23 cellular contexts compared by ENCODE assay signal in genomic region chr6:54058236-54058635, GRCh38. TPM values are rescaled to one million over a fixed set of nuclear protein-coding genes. Genes with fewer than 3 reads are reported as not detected.
DNase-seq lines count a peak whose midpoint lies in the region; ATAC-seq, FAIRE-seq and TF ChIP-seq lines count a peak whose summit lies in the region.
"Had no signal": no experiment of that assay in that cellular context is flagged by ENCODE, and none has a peak within 500 bp of the region (broad histone marks: within the 10 kb centered on the region; RNA-seq: fewer than 3 reads in every experiment).

No MANE protein-coding gene starts in this region.

- no peak overlapping the region for H2BK15ac ChIP-seq in mesenchymal stem cell (ENCODE audit: low read depth, poor library complexity, severe bottlenecking)

- H2AFZ ChIP-seq in mesenchymal stem cell (ENCODE audit: low read depth, low read length): no peak overlapping the region
- H2AFZ ChIP-seq: GM23248 had no signal

- no peak overlapping the region for H3K4me3 Mint-ChIP-seq in activated CD8-positive, alpha-beta memory T cell treated with anti-CD3 and anti-CD28 coated beads, Interleukin-2, amount 10 ng/mL, durations not matched to agents 7 days and 5 days

- no peak overlapping the region for H3K4me2 ChIP-seq in mesenchymal stem cell (ENCODE audit: low read length, poor library complexity, severe bottlenecking)

- no peak overlapping the region for H2BK12ac ChIP-seq in mesenchymal stem cell (ENCODE audit: low read length in 2 of 2)

- intact Hi-C loops in Right ventricle myocardium inferior (cut with DNase I) (no loop called here), cardiac septum (cut with DNase I) (no loop called here), heart left ventricle (cut with DNase I) (loop anchor here in 1 of 10 donors (5.0 kb wide), 1 partner anchor 41 kb away; no protein-coding TSS in a partner anchor)

- no peak for FAIRE-seq in small intestine (lab: Jason Lieb, UNC)
- FAIRE-seq: GM12878, GM19239, K562 had no signal

- H3K27me3 Mint-ChIP-seq in activated CD8-positive, alpha-beta memory T cell treated with anti-CD3 and anti-CD28 coated beads, Interleukin-2, amount 10 ng/mL, durations not matched to agents 7 days and 5 days: no peaks in the 10 kb centered on the region

- H3K36me3 ChIP-seq in heart left ventricle: no peaks in the 10 kb centered on the region
- H3K36me3 ChIP-seq in mesenchymal stem cell (ENCODE audit: control insufficient read depth in 1 of 2, insufficient read depth in 2 of 2, low read depth in 1 of 2, low read length in 2 of 2): no peaks in the 10 kb centered on the region
- H3K36me3 ChIP-seq in small intestine (ENCODE audit: control insufficient read depth in 2 of 2, insufficient read depth in 2 of 2, low read length in 2 of 2): no peaks in the 10 kb centered on the region

- no peaks in the 10 kb centered on the region for H3K79me1 ChIP-seq in mesenchymal stem cell (replicated peaks; ENCODE audit: low read length, poor library complexity, severe bottlenecking)

- no peak overlapping the region for H2BK5ac ChIP-seq in mesenchymal stem cell (ENCODE audit: low read depth, low read length, poor library complexity, severe bottlenecking)

- H3K27ac Mint-ChIP-seq in activated CD8-positive, alpha-beta memory T cell treated with anti-CD3 and anti-CD28 coated beads, Interleukin-2, amount 10 ng/mL, durations not matched to agents 7 days and 5 days: no peak overlapping the region

- H2AK5ac ChIP-seq in mesenchymal stem cell (ENCODE audit: low read length, severe bottlenecking): no peak overlapping the region

- no peaks in the 10 kb centered on the region for H3K9me3 ChIP-seq in heart left ventricle
- no peaks in the 10 kb centered on the region for H3K9me3 ChIP-seq in mesenchymal stem cell (ENCODE audit: control insufficient read depth, low read length)
- H3K9me3 ChIP-seq in small intestine (ENCODE audit: control insufficient read depth, low read depth): no peaks in the 10 kb centered on the region

- H3K4me3 ChIP-seq in heart left ventricle (peak overlapping the region in 1 of 12 donors; percentile 1), mesenchymal stem cell (ENCODE audit: insufficient read depth in 1 of 2, low read depth in 1 of 2, low read length in 2 of 2) (no peak overlapping the region), small intestine (ENCODE audit: low read depth in 1 of 2, low read length in 2 of 2) (no peak overlapping the region)
- H3K4me3 ChIP-seq: GM12878, GM23248, K562 had no signal

- no peak overlapping the region for H3K14ac ChIP-seq in mesenchymal stem cell (ENCODE audit: low read length in 2 of 2)

- H3K4ac ChIP-seq in mesenchymal stem cell (ENCODE audit: low read depth in 1 of 2, low read length in 2 of 2): no peak overlapping the region

- no peak overlapping the region for H4K91ac ChIP-seq in mesenchymal stem cell (ENCODE audit: low read length)

- no peaks in the 10 kb centered on the region for H3K36me3 Mint-ChIP-seq in activated CD8-positive, alpha-beta memory T cell treated with anti-CD3 and anti-CD28 coated beads, Interleukin-2, amount 10 ng/mL, durations not matched to agents 7 days and 5 days

- no peak overlapping the region for H3K9ac ChIP-seq in mesenchymal stem cell (ENCODE audit: low read length)
- H3K9ac ChIP-seq: GM23248 had no signal

- TF ChIP-seq CTCF in heart left ventricle (IDR thresholded peaks at IDR 0.05): no peak

- H3K27me3 ChIP-seq in heart left ventricle (no peaks in the 10 kb centered on the region), mesenchymal stem cell (ENCODE audit: control insufficient read depth in 1 of 2, insufficient read depth in 1 of 2, low read length in 2 of 2) (no peaks in the 10 kb centered on the region), small intestine (ENCODE audit: control insufficient read depth in 2 of 2, insufficient read depth in 2 of 2, low read length in 2 of 2) (no peaks in the 10 kb centered on the region)

- H2BK120ac ChIP-seq in mesenchymal stem cell (ENCODE audit: low read depth, low read length): no peak overlapping the region

- peak; percentile 64 for ATAC-seq in Right ventricle myocardium inferior
- ATAC-seq in heart left ventricle: peak; percentile 72 to 85 (median 80)
- ATAC-seq in activated CD8-positive, alpha-beta memory T cell treated with anti-CD3 and anti-CD28 coated beads, Interleukin-2, amount 10 ng/mL, durations not matched to agents 7 days and 5 days: no peak
- ATAC-seq: GM12878, K562 had no signal

- no peak overlapping the region for H4K8ac ChIP-seq in mesenchymal stem cell (ENCODE audit: low read length)

- H3K9me3 Mint-ChIP-seq in activated CD8-positive, alpha-beta memory T cell treated with anti-CD3 and anti-CD28 coated beads, Interleukin-2, amount 10 ng/mL, durations not matched to agents 7 days and 5 days (ENCODE audit: low read depth): no peaks in the 10 kb centered on the region

- no peaks in the 10 kb centered on the region for H3K4me1 Mint-ChIP-seq in activated CD8-positive, alpha-beta memory T cell treated with anti-CD3 and anti-CD28 coated beads, Interleukin-2, amount 10 ng/mL, durations not matched to agents 7 days and 5 days

- TF ChIP-seq POLR2A in heart left ventricle (IDR thresholded peaks at IDR 0.05): no peak

- peak overlapping the region; percentile 12 to 78 (median 64) for H3K27ac ChIP-seq in heart left ventricle
- no peak overlapping the region for H3K27ac ChIP-seq in mesenchymal stem cell (ENCODE audit: low read length, poor library complexity, severe bottlenecking)
- H3K27ac ChIP-seq in small intestine (ENCODE audit: low read depth in 1 of 2, low read length in 1 of 2): no peak overlapping the region
- H3K27ac ChIP-seq: 22Rv1, C4-2B, GM23248 had no signal

- peak overlapping the region; percentile 16 to 73 for H3K18ac ChIP-seq in mesenchymal stem cell (ENCODE audit: low read depth in 1 of 2, low read length in 2 of 2)

- H3K4me1 ChIP-seq in heart left ventricle (peaks cover 0 to 73% (median 32%) of the 10 kb centered on the region in 12 donors), mesenchymal stem cell (ENCODE audit: control insufficient read depth, insufficient read depth, low read depth, low read length) (no peaks in the 10 kb centered on the region), small intestine (ENCODE audit: control insufficient read depth in 2 of 2, insufficient read depth in 1 of 2, low read depth in 1 of 2, low read length in 1 of 2) (peaks cover 0 to 4% of the 10 kb centered on the region in 2 donors)

- no peak overlapping the region for H3K23ac ChIP-seq in mesenchymal stem cell (ENCODE audit: low read length in 2 of 2)

- CTCF ChIA-PET in activated CD8-positive, alpha-beta memory T cell treated with anti-CD3 and anti-CD28 coated beads, Interleukin-2, amount 10 ng/mL, durations not matched to agents 7 days and 5 days (lab: Charles Lee): no interaction called here

- DNase-seq in Right ventricle myocardium inferior (ENCODE audit: missing footprints): no peak
- no peak for DNase-seq in cardiac septum (ENCODE audit: low spot score)
- DNase-seq in heart left ventricle: peak in 4 of 5 donors; percentile 17 to 39 (median 34)
- no peak for DNase-seq in mesenchymal stem cell
- DNase-seq in small intestine: peak; percentile 56
- no peak for DNase-seq in HPDE6-E6E7 (ENCODE audit: extremely low spot score)
- no peak for DNase-seq in activated naive CD4-positive, alpha-beta T cell treated with anti-CD3 and anti-CD28 coated beads, Interleukin-2, amount 50 U/mL, for 16 hours
- DNase-seq in activated CD8-positive, alpha-beta memory T cell treated with anti-CD3 and anti-CD28 coated beads, Interleukin-2, amount 10 ng/mL, durations not matched to agents 7 days and 5 days: no peak
- DNase-seq: AML-193; GDM1; GM23248; HCEC 1CT; NCI-H1105 treated with DMSO at 0.1 percent for 48 hours; NCI-H1694; NK-92 treated with Interleukin-12 subunit alpha and Interleukin-12 subunit beta, amount 100 ng/mL, for 24 hours; SHP77 treated with DMSO at 0.1 percent for 48 hours had no signal

RNA-seq across cellular contexts. Expression of gene MLIP, which starts 53.0 kb away (rescaled TPM):
- total RNA-seq in Right ventricle myocardium inferior: 407 TPM
- total RNA-seq in cardiac septum: 319 TPM
- total RNA-seq in heart left ventricle: 100 to 1,000 TPM; 325 to 522 (median 368) TPM
- 100 to 1,000 TPM; 130 to 210 TPM for polyA plus RNA-seq in heart left ventricle
- polyA plus RNA-seq in mesenchymal stem cell (2013, experiment 1 of 2): 0.08 TPM
- polyA plus RNA-seq in mesenchymal stem cell (2013, experiment 2 of 2): 0.16 TPM
- 1 to 10 TPM in 2 of 3 donors, under 1 TPM in 1; 0.75 to 5.1 (median 3.6) TPM for polyA plus RNA-seq in small intestine
- not detected for total RNA-seq in activated CD8-positive, alpha-beta memory T cell treated with anti-CD3 and anti-CD28 coated beads, Interleukin-2, amount 10 ng/mL, durations not matched to agents 7 days and 5 days
- total RNA-seq: Daoy, GM12878, GM23248, K562, NCI-H460 had no signal
- polyA plus RNA-seq: GM12878, GM23248, K562 had no signal

Comparison
In these comparisons a context has a peak if more than half of its experiments do, and no peak if none do; other contexts are left out.
1. DNase-seq: peak in heart left ventricle (4 of 5) and small intestine (single experiment); none in Right ventricle myocardium inferior (single experiment), cardiac septum (single experiment), mesenchymal stem cell (single experiment), HPDE6-E6E7 (single experiment), activated naive CD4-positive, alpha-beta T cell treated with anti-CD3 and anti-CD28 coated beads, Interleukin-2, amount 50 U/mL, for 16 hours (single experiment) and activated CD8-positive, alpha-beta memory T cell treated with anti-CD3 and anti-CD28 coated beads, Interleukin-2, amount 10 ng/mL, durations not matched to agents 7 days and 5 days (single experiment).
2. H3K27ac ChIP-seq: peak in heart left ventricle (12 of 12); none in mesenchymal stem cell (single experiment) and small intestine (0 of 2).
3. RNA of gene MLIP, which starts 53.0 kb away (total RNA-seq): 407 TPM in Right ventricle myocardium inferior (single experiment), 325 to 522 TPM in heart left ventricle and 319 TPM in cardiac septum (single experiment); not detected in activated CD8-positive, alpha-beta memory T cell treated with anti-CD3 and anti-CD28 coated beads, Interleukin-2, amount 10 ng/mL, durations not matched to agents 7 days and 5 days; every median in the first group is over 100 times any median in the second.